1 cellular context compared by ENCODE assay signal in the genomic region with DNA sequence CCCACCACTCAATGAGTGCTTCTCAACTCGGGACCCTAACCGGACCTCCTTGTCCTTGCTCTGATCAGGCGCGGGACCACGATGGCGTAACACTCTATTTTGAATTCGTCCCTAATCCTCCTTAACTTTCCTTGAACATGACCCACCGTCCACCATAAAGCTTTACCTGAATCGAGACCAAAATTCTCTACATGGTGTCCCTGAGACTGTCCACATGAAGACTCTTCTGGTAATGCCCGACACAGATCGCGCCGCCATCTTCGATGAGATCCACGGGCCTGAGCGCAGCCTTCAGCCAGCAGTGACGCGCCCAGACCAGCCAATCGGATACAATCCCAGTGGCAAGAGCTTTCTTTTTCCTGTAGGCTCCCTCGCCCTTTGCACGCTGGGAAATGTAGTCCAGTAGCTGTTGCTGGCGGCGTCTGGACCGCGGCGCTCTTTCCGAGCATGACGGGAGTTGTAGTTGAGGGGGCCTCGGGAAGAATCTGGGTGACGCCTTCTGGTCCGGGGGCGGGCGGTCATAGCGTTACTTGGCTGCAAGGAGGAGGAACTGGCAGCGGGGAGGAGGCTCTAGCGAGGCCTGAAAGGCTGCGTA.
TF ChIP-seq lines count a peak whose summit lies in the region.

A gene (minus strand): TSS at position 284 of the 595 bp plus-strand sequence. CDS start 26 bp downstream, at position 258.
A gene (plus strand): TSS at position 517 of the 595 bp plus-strand sequence. CDS start 306 bp downstream, outside the sequence.

TF ChIP-seq in K562, 482 proteins besides CTCF, POLR2A, EP300 and RAD21 (continued from another document and continues in another):
- TF ChIP-seq, protein P1, sequence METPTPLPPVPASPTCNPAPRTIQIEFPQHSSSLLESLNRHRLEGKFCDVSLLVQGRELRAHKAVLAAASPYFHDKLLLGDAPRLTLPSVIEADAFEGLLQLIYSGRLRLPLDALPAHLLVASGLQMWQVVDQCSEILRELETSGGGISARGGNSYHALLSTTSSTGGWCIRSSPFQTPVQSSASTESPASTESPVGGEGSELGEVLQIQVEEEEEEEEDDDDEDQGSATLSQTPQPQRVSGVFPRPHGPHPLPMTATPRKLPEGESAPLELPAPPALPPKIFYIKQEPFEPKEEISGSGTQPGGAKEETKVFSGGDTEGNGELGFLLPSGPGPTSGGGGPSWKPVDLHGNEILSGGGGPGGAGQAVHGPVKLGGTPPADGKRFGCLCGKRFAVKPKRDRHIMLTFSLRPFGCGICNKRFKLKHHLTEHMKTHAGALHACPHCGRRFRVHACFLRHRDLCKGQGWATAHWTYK (CRISPR knock-in tag; IDR thresholded peaks at IDR 0.05) = no peak
- TF ChIP-seq, protein P2, sequence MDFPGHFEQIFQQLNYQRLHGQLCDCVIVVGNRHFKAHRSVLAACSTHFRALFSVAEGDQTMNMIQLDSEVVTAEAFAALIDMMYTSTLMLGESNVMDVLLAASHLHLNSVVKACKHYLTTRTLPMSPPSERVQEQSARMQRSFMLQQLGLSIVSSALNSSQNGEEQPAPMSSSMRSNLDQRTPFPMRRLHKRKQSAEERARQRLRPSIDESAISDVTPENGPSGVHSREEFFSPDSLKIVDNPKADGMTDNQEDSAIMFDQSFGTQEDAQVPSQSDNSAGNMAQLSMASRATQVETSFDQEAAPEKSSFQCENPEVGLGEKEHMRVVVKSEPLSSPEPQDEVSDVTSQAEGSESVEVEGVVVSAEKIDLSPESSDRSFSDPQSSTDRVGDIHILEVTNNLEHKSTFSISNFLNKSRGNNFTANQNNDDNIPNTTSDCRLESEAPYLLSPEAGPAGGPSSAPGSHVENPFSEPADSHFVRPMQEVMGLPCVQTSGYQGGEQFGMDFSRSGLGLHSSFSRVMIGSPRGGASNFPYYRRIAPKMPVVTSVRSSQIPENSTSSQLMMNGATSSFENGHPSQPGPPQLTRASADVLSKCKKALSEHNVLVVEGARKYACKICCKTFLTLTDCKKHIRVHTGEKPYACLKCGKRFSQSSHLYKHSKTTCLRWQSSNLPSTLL (IDR thresholded peaks at IDR 0.05) = no peak
- peak; percentile 77; the same call in 1 of the 2 replicates for TF ChIP-seq ZNF197 (CRISPR knock-in tag; IDR thresholded peaks at IDR 0.05; ENCODE audit: low read depth)
- TF ChIP-seq SOX6 (IDR thresholded peaks at IDR 0.05) = peak; percentile 9; the same call in 1 of the 2 replicates
- TF ChIP-seq, protein P3, sequence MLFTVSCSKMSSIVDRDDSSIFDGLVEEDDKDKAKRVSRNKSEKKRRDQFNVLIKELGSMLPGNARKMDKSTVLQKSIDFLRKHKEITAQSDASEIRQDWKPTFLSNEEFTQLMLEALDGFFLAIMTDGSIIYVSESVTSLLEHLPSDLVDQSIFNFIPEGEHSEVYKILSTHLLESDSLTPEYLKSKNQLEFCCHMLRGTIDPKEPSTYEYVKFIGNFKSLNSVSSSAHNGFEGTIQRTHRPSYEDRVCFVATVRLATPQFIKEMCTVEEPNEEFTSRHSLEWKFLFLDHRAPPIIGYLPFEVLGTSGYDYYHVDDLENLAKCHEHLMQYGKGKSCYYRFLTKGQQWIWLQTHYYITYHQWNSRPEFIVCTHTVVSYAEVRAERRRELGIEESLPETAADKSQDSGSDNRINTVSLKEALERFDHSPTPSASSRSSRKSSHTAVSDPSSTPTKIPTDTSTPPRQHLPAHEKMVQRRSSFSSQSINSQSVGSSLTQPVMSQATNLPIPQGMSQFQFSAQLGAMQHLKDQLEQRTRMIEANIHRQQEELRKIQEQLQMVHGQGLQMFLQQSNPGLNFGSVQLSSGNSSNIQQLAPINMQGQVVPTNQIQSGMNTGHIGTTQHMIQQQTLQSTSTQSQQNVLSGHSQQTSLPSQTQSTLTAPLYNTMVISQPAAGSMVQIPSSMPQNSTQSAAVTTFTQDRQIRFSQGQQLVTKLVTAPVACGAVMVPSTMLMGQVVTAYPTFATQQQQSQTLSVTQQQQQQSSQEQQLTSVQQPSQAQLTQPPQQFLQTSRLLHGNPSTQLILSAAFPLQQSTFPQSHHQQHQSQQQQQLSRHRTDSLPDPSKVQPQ (CRISPR knock-in tag; IDR thresholded peaks at IDR 0.05; ENCODE audit: borderline replicate concordance) = no peak
- TF ChIP-seq ZNF316 (IDR thresholded peaks at IDR 0.05) = no peak
- no peak for TF ChIP-seq HSF4 (CRISPR knock-in tag; IDR thresholded peaks at IDR 0.05; ENCODE audit: borderline replicate concordance)
- TF ChIP-seq ZNF76 (CRISPR knock-in tag; IDR thresholded peaks at IDR 0.05; ENCODE audit: borderline replicate concordance) = no peak
- TF ChIP-seq, protein P4, sequence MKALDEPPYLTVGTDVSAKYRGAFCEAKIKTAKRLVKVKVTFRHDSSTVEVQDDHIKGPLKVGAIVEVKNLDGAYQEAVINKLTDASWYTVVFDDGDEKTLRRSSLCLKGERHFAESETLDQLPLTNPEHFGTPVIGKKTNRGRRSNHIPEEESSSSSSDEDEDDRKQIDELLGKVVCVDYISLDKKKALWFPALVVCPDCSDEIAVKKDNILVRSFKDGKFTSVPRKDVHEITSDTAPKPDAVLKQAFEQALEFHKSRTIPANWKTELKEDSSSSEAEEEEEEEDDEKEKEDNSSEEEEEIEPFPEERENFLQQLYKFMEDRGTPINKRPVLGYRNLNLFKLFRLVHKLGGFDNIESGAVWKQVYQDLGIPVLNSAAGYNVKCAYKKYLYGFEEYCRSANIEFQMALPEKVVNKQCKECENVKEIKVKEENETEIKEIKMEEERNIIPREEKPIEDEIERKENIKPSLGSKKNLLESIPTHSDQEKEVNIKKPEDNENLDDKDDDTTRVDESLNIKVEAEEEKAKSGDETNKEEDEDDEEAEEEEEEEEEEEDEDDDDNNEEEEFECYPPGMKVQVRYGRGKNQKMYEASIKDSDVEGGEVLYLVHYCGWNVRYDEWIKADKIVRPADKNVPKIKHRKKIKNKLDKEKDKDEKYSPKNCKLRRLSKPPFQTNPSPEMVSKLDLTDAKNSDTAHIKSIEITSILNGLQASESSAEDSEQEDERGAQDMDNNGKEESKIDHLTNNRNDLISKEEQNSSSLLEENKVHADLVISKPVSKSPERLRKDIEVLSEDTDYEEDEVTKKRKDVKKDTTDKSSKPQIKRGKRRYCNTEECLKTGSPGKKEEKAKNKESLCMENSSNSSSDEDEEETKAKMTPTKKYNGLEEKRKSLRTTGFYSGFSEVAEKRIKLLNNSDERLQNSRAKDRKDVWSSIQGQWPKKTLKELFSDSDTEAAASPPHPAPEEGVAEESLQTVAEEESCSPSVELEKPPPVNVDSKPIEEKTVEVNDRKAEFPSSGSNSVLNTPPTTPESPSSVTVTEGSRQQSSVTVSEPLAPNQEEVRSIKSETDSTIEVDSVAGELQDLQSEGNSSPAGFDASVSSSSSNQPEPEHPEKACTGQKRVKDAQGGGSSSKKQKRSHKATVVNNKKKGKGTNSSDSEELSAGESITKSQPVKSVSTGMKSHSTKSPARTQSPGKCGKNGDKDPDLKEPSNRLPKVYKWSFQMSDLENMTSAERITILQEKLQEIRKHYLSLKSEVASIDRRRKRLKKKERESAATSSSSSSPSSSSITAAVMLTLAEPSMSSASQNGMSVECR (CRISPR knock-in tag; IDR thresholded peaks at IDR 0.05) = no peak
- TF ChIP-seq ZNF282 (CRISPR knock-in tag; IDR thresholded peaks at IDR 0.05) = no peak
- no peak for TF ChIP-seq MYNN (IDR thresholded peaks at IDR 0.05)
- no peak for TF ChIP-seq MYNN (CRISPR knock-in tag; IDR thresholded peaks at IDR 0.05)
- TF ChIP-seq, protein P5, sequence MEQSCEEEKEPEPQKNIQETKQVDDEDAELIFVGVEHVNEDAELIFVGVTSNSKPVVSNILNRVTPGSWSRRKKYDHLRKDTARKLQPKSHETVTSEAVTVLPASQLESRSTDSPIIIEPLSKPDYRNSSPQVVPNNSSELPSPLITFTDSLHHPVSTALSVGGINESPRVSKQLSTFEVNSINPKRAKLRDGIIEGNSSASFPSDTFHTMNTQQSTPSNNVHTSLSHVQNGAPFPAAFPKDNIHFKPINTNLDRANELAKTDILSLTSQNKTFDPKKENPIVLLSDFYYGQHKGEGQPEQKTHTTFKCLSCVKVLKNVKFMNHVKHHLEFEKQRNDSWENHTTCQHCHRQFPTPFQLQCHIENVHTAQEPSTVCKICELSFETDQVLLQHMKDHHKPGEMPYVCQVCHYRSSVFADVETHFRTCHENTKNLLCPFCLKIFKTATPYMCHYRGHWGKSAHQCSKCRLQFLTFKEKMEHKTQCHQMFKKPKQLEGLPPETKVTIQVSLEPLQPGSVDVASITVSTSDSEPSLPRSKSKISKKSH (CRISPR knock-in tag; IDR thresholded peaks at IDR 0.05) = no peak
- TF ChIP-seq CBX5 (IDR thresholded peaks at IDR 0.05; ENCODE audit: borderline replicate concordance, low read depth) = no peak
- TF ChIP-seq, protein P6, sequence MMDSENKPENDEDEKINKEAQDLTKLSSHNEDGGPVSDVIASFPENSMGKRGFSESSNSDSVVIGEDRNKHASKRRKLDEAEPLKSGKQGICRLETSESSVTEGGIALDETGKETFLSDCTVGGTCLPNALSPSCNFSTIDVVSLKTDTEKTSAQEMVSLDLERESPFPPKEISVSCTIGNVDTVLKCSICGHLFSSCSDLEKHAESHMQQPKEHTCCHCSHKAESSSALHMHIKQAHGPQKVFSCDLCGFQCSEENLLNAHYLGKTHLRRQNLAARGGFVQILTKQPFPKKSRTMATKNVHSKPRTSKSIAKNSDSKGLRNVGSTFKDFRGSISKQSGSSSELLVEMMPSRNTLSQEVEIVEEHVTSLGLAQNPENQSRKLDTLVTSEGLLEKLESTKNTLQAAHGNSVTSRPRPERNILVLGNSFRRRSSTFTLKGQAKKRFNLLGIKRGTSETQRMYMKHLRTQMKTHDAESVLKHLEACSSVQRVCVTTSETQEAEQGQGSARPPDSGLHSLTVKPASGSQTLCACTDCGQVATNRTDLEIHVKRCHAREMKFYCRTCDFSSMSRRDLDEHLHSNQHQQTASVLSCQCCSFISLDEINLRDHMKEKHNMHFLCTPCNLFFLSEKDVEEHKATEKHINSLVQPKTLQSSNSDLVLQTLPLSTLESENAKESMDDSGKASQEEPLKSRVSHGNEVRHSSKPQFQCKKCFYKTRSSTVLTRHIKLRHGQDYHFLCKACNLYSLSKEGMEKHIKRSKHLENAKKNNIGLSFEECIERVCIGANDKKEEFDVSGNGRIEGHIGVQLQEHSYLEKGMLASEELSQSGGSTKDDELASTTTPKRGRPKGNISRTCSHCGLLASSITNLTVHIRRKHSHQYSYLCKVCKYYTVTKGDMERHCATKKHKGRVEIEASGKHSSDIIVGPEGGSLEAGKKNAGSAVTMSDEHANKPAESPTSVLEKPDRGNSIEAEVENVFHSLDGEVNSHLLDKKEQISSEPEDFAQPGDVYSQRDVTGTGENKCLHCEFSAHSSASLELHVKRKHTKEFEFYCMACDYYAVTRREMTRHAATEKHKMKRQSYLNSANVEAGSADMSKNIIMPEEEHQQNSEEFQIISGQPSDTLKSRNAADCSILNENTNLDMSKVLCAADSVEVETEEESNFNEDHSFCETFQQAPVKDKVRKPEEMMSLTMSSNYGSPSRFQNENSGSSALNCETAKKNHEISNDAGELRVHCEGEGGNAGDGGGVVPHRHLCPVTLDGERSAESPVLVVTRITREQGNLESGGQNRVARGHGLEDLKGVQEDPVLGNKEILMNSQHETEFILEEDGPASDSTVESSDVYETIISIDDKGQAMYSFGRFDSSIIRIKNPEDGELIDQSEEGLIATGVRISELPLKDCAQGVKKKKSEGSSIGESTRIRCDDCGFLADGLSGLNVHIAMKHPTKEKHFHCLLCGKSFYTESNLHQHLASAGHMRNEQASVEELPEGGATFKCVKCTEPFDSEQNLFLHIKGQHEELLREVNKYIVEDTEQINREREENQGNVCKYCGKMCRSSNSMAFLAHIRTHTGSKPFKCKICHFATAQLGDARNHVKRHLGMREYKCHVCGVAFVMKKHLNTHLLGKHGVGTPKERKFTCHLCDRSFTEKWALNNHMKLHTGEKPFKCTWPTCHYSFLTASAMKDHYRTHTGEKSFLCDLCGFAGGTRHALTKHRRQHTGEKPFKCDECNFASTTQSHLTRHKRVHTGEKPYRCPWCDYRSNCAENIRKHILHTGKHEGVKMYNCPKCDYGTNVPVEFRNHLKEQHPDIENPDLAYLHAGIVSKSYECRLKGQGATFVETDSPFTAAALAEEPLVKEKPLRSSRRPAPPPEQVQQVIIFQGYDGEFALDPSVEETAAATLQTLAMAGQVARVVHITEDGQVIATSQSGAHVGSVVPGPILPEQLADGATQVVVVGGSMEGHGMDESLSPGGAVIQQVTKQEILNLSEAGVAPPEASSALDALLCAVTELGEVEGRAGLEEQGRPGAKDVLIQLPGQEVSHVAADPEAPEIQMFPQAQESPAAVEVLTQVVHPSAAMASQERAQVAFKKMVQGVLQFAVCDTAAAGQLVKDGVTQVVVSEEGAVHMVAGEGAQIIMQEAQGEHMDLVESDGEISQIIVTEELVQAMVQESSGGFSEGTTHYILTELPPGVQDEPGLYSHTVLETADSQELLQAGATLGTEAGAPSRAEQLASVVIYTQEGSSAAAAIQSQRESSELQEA (IDR thresholded peaks at IDR 0.05; ENCODE audit: low read depth) = no peak
- TF ChIP-seq CHD2 (IDR thresholded peaks at IDR 0.05; ENCODE audit: low read depth, low read length) = no peak
- no peak for TF ChIP-seq TEAD4 (IDR thresholded peaks at IDR 0.05; ENCODE audit: low read length)
- no peak for TF ChIP-seq TEAD4 (CRISPR knock-in tag; IDR thresholded peaks at IDR 0.05; ENCODE audit: borderline replicate concordance)
- TF ChIP-seq DNMT1 (IDR thresholded peaks at IDR 0.05) = no peak
- TF ChIP-seq ZNF57 (CRISPR knock-in tag; IDR thresholded peaks at IDR 0.05) = no peak
- peak; percentile 100 for TF ChIP-seq HCFC1 (IDR thresholded peaks at IDR 0.05; ENCODE audit: low read depth, low read length)
